ENCODE assay signal across 21 cellular contexts in genomic region chr4:53608242-53608641, GRCh38. TPM values are rescaled to one million over a fixed set of nuclear protein-coding genes. Genes with fewer than 3 reads are reported as not detected.
DNase-seq lines count a peak whose midpoint lies in the region; ATAC-seq lines count a peak whose summit lies in the region.
"Had no signal": no experiment of that assay in that cellular context is flagged by ENCODE, and none has a peak within 500 bp of the region (broad histone marks: within the 10 kb centered on the region; RNA-seq: fewer than 3 reads in every experiment).

No MANE protein-coding gene starts in this region.

- H3K4me3 ChIP-seq in mesendoderm (ENCODE audit: low read length): no peak overlapping the region
- H3K4me3 ChIP-seq: SJCRH30 had no signal

- H3K23ac ChIP-seq in mesendoderm (ENCODE audit: low read length): no peak overlapping the region

- H3K79me2 ChIP-seq in mesendoderm (ENCODE audit: control insufficient read depth, insufficient read depth, low read length): no peaks in the 10 kb centered on the region

- H3K56ac ChIP-seq in mesendoderm (ENCODE audit: low read length): no peak overlapping the region

- H3K18ac ChIP-seq in mesendoderm (ENCODE audit: low read length): no peak overlapping the region

- no peak overlapping the region for H3K9ac ChIP-seq in mesendoderm (ENCODE audit: low read length)

- H3K36me3 ChIP-seq in mesendoderm (ENCODE audit: control insufficient read depth, insufficient read depth, low read length): no peaks in the 10 kb centered on the region
- H3K36me3 ChIP-seq: SJCRH30 had no signal

- WGBS in mesendoderm (ENCODE audit: extremely low coverage, insufficient coverage, low lambda C conversion rate): no CpG with 5 or more reads among the region's 3 CpGs

- H2BK120ac ChIP-seq in mesendoderm (ENCODE audit: low read depth, low read length): no peak overlapping the region

- peak; percentile 49 for ATAC-seq in GM18861 (IDR thresholded peaks at IDR 0.05; ENCODE audit: unreplicated experiment)
- peak; percentile 51 for ATAC-seq in GM21390 (IDR thresholded peaks at IDR 0.05; ENCODE audit: unreplicated experiment)
- ATAC-seq in HG03432 (IDR thresholded peaks at IDR 0.05; ENCODE audit: unreplicated experiment): peak; percentile 84
- ATAC-seq in GM21381 (IDR thresholded peaks at IDR 0.05; ENCODE audit: unreplicated experiment): no peak
- ATAC-seq in HG02973 (IDR thresholded peaks at IDR 0.05; ENCODE audit: unreplicated experiment): no peak
- ATAC-seq: Panc1 had no signal

- no peak overlapping the region for H3K27ac ChIP-seq in mesendoderm (ENCODE audit: low read depth, low read length)
- H3K27ac ChIP-seq: SJCRH30 had no signal

- no peaks in the 10 kb centered on the region for H3K79me1 ChIP-seq in mesendoderm (ENCODE audit: low read length)

- H3K4me1 ChIP-seq in mesendoderm (ENCODE audit: control insufficient read depth, low read depth, low read length): no peaks in the 10 kb centered on the region
- H3K4me1 ChIP-seq: SJCRH30 had no signal

- no peak overlapping the region for H2AK5ac ChIP-seq in mesendoderm (ENCODE audit: low read length)

- H3K4ac ChIP-seq in mesendoderm (ENCODE audit: low read depth, low read length): no peak overlapping the region

- H3K4me2 ChIP-seq in mesendoderm (ENCODE audit: low read length): no peak overlapping the region

- DNase-seq in mesendoderm (no peak), occipital lobe (lab: John Stamatoyannopoulos, UW) (no peak)
- DNase-seq: COR-L47, DMS 273 treated with DMSO at 0.1 percent for 48 hours, DND-41, Karpas-422, NCI-H1436, NCI-H2029, NCI-H345, NCI-H526, SJCRH30, T1000 had no signal

- no peaks in the 10 kb centered on the region for H3K27me3 ChIP-seq in mesendoderm (ENCODE audit: insufficient read depth, low read length, poor library complexity)
- H3K27me3 ChIP-seq: SJCRH30 had no signal

- H2BK5ac ChIP-seq in mesendoderm (ENCODE audit: low read length): no peak overlapping the region

- no peak overlapping the region for H4K5ac ChIP-seq in mesendoderm (ENCODE audit: low read length)

- H2BK15ac ChIP-seq in mesendoderm (replicated peaks; ENCODE audit: low read depth): no peak overlapping the region

- H4K8ac ChIP-seq in mesendoderm (ENCODE audit: low read depth, low read length): no peak overlapping the region

RNA-seq across cellular contexts. Expression of gene LNX1, which starts 17.0 kb away (rescaled TPM):
- polyA plus RNA-seq in mesendoderm (2013, experiment 1 of 2): 1.00 TPM
- polyA plus RNA-seq in mesendoderm (2013, experiment 2 of 2): 0.88 TPM
- 52.9 TPM for total RNA-seq in occipital lobe
- total RNA-seq: G401; MCF 10A; T-helper 1 cell treated with Interleukin-12 subunit alpha and Interleukin-12 subunit beta and Interleukin-4 antibody, amounts not matched to agents 30 ng/mL and 1 ng/mL, for 36 hours had no signal

Comparison
In these comparisons a context has a peak if more than half of its experiments do, and no peak if none do; other contexts are left out.
1. ATAC-seq: peak in GM18861 (single experiment), GM21390 (single experiment) and HG03432 (single experiment); none in GM21381 (single experiment) and HG02973 (single experiment).